Comparison of ENCODE assay signal across 24 cellular contexts in the genomic region with DNA sequence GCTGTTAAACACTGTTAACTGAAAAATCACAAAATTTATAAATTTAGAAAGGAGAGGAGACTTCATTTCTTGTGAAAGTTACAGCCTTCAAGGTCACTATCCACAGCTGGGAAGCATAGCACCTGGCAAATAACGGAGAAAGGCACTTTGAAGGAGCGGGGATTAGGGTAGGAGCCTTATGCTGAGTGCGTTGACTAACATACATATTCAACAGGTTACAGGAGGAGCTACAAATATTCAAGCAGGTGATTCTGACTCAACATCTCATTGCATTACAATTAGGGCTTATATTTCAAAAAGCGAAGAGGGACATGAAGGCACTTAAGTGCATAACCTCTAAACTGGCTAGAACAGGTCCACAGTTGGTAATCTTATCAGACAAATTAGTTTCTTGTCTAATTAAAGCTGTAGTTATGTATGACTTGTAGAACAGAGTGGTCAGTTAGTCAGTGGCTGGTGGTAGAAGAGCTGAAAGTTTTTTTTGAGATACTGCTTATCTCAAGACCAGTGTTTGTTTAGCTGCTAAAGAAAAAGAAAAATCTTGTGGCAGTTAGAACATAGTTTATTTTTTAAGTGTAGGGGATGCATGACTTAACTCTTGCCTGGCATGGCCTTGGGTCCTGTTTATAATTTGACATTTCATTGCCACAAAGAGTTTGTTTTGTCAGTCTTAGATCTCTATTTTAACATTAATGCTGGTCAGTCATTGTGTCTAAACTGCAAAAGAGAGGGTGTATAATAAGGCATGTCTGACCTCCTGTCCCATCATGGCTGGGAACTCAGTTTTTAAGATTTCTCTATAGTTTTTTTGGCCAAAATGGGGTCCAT.
DNase-seq lines count a peak whose midpoint lies in the region; ATAC-seq and TF ChIP-seq lines count a peak whose summit lies in the region.
"Had no signal": no experiment of that assay in that cellular context is flagged by ENCODE, and none has a peak within 500 bp of the region (broad histone marks: within the 10 kb centered on the region; RNA-seq: fewer than 3 reads in every experiment).

No MANE protein-coding gene starts in this region.

- DNase-seq in Daoy (ENCODE audit: low read depth) (peak; percentile 26), M059J (ENCODE audit: low read depth) (peak; percentile 71), choroid plexus epithelial cell (ENCODE audit: low read depth) (peak; percentile 32), mesendoderm (no peak), ACHN (no peak), hippocampal formation (lab: John Stamatoyannopoulos, UW) (no peak)
- DNase-seq: activated naive CD4-positive, alpha-beta T cell treated with anti-CD3 and anti-CD28 coated beads for 36 hours; adrenal gland; CD4-positive, CD25-positive, alpha-beta regulatory T cell; effector CD4-positive, alpha-beta T cell; foreskin melanocyte; naive B cell; NCI-H2171; NCI-H524 treated with DMSO at 0.1 percent for 48 hours; Right ventricle myocardium superior; sigmoid colon; stimulated activated naive B cell treated with anti-CD40 and anti-IgM and Interleukin-4, amounts not matched to agents 10 μg/mL and 1 μg/mL and 100 μg/mL, for 72 hours; T-helper 9 cell had no signal

- no peaks in the 10 kb centered on the region for H3K79me1 ChIP-seq in mesendoderm (ENCODE audit: low read length)

- no peak overlapping the region for H2AK5ac ChIP-seq in mesendoderm (ENCODE audit: low read length)

- no peak overlapping the region for H3K9ac ChIP-seq in mesendoderm (ENCODE audit: low read length)

- H3K79me2 ChIP-seq in mesendoderm (ENCODE audit: control insufficient read depth, insufficient read depth, low read length), result no peaks in the 10 kb centered on the region

- ATAC-seq in GM18505 (IDR thresholded peaks at IDR 0.05; ENCODE audit: unreplicated experiment), result no peak
- ATAC-seq: HCT116; stimulated activated naive B cell treated with anti-CD40 and anti-IgM and Interleukin-4, amounts not matched to agents 10 μg/mL and 1 μg/mL and 100 μg/mL, for 72 hours had no signal

- TF ChIP-seq POLR2A in GM18505 (IDR thresholded peaks at IDR 0.05; ENCODE audit: borderline replicate concordance, extremely low read depth, insufficient read depth, insufficient read length), result no peak

- no peak for TF ChIP-seq CTCF in choroid plexus epithelial cell (conservative IDR thresholded peaks at IDR 0.05; ENCODE audit: low read depth, low read length)

- H3K36me3 ChIP-seq in mesendoderm (ENCODE audit: control insufficient read depth, insufficient read depth, low read length), result no peaks in the 10 kb centered on the region
- H3K36me3 ChIP-seq: adrenal gland, breast epithelium, neutrophil, prostate gland, sigmoid colon had no signal

- H3K4ac ChIP-seq in mesendoderm (ENCODE audit: low read depth, low read length), result no peak overlapping the region

- H2BK5ac ChIP-seq in mesendoderm (ENCODE audit: low read length), result no peak overlapping the region

- H3K23ac ChIP-seq in mesendoderm (ENCODE audit: low read length), result no peak overlapping the region

- H3K18ac ChIP-seq in mesendoderm (ENCODE audit: low read length), result peak overlapping the region; percentile 14

- no CpG with 5 or more reads among the region's 4 CpGs for WGBS in mesendoderm (ENCODE audit: extremely low coverage, insufficient coverage, low lambda C conversion rate)

- in situ Hi-C loops in ACHN (cut with HindIII; ENCODE audit: low pct_ligation_motif_present, low pct_unique_long_range_greater_than_20kb, low sequenced_read_pairs), result no loop called here

- H3K27ac ChIP-seq in mesendoderm (ENCODE audit: low read depth, low read length), result no peak overlapping the region
- H3K27ac ChIP-seq: adrenal gland, breast epithelium, epithelial cell of prostate, neutrophil, prostate gland had no signal

- H3K4me3 ChIP-seq in choroid plexus epithelial cell (ENCODE audit: low read depth, low read length) (no peak overlapping the region), mesendoderm (ENCODE audit: low read length) (no peak overlapping the region)
- H3K4me3 ChIP-seq: adrenal gland, breast epithelium, prostate gland, sigmoid colon had no signal

- no peaks in the 10 kb centered on the region for H3K27me3 ChIP-seq in mesendoderm (ENCODE audit: insufficient read depth, low read length, poor library complexity)
- H3K27me3 ChIP-seq: adrenal gland, breast epithelium, neutrophil, sigmoid colon had no signal

- H4K5ac ChIP-seq in mesendoderm (ENCODE audit: low read length), result no peak overlapping the region

- no peak overlapping the region for H3K56ac ChIP-seq in mesendoderm (ENCODE audit: low read length)

- H4K8ac ChIP-seq in mesendoderm (ENCODE audit: low read depth, low read length), result no peak overlapping the region

- no peak overlapping the region for H2BK15ac ChIP-seq in mesendoderm (replicated peaks; ENCODE audit: low read depth)

- H2BK120ac ChIP-seq in mesendoderm (ENCODE audit: low read depth, low read length), result no peak overlapping the region

- no peak overlapping the region for H3K4me2 ChIP-seq in mesendoderm (ENCODE audit: low read length)

- H3K4me1 ChIP-seq in mesendoderm (ENCODE audit: control insufficient read depth, low read depth, low read length), result no peaks in the 10 kb centered on the region
- H3K4me1 ChIP-seq: adrenal gland, breast epithelium, prostate gland had no signal

Comparison
In these comparisons a context has a peak if more than half of its experiments do, and no peak if none do; other contexts are left out.
1. DNase-seq: peak in Daoy (single experiment), M059J (single experiment) and choroid plexus epithelial cell (single experiment); none in mesendoderm (single experiment), ACHN (single experiment) and hippocampal formation (0 of 2).